In genomic region chr19:37217855-37218591, GRCh38 we compare ENCODE assay signal across 1 cellular context.
TF ChIP-seq lines count a peak whose summit lies in the region.

ZNF383 (plus strand) TSS chr19:37218214; CDS start chr19:37230454, 12,240 bp downstream.

TF ChIP-seq in K562, 482 proteins besides CTCF, POLR2A, EP300 and RAD21 (continued from another document and continues in another):
- peak in 1 of 3 experiments; percentile 76; a peak in 2 of 6 replicates for TF ChIP-seq ZBTB11 (CRISPR knock-in tag; IDR thresholded peaks at IDR 0.05)
- peak; percentile 56 for TF ChIP-seq NEUROD1 (IDR thresholded peaks at IDR 0.05; ENCODE audit: borderline replicate concordance, low read depth, low read length, partially characterized antibody)
- TF ChIP-seq ZBTB49 (CRISPR knock-in tag; IDR thresholded peaks at IDR 0.05; ENCODE audit: borderline replicate concordance), result no peak
- TF ChIP-seq LCOR (CRISPR knock-in tag; IDR thresholded peaks at IDR 0.05), result peak; percentile 85; the same call in 1 of the 2 replicates
- no peak for TF ChIP-seq POLR3A (IDR thresholded peaks at IDR 0.05; ENCODE audit: borderline replicate concordance, extremely low read depth, insufficient read depth, insufficient read length)
- no peak for TF ChIP-seq SIRT6 (IDR thresholded peaks at IDR 0.05; ENCODE audit: low read depth, low read length)
- peak; percentile 48; the same call in 1 of the 2 replicates for TF ChIP-seq FOXM1 (IDR thresholded peaks at IDR 0.05; ENCODE audit: low read depth)
- no peak for TF ChIP-seq FOXM1 (CRISPR knock-in tag; IDR thresholded peaks at IDR 0.05; ENCODE audit: low read depth)
- TF ChIP-seq ZNF589 (CRISPR knock-in tag; IDR thresholded peaks at IDR 0.05; ENCODE audit: low read depth), result no peak
- no peak for TF ChIP-seq E2F1 (CRISPR knock-in tag; IDR thresholded peaks at IDR 0.05)
- TF ChIP-seq BRF1 (IDR thresholded peaks at IDR 0.05; ENCODE audit: borderline replicate concordance, extremely low read depth, insufficient read length), result no peak
- TF ChIP-seq ZNF764 (CRISPR knock-in tag; IDR thresholded peaks at IDR 0.05; ENCODE audit: low read depth), result no peak
- TF ChIP-seq SREBF2 (CRISPR knock-in tag; IDR thresholded peaks at IDR 0.05), result no peak
- TF ChIP-seq HDAC6 (IDR thresholded peaks at IDR 0.05; ENCODE audit: low read depth, low read length), result no peak
- TF ChIP-seq ZNF197 (CRISPR knock-in tag; IDR thresholded peaks at IDR 0.05; ENCODE audit: low read depth), result no peak
- TF ChIP-seq ZFP91 (CRISPR knock-in tag; IDR thresholded peaks at IDR 0.05), result no peak
- TF ChIP-seq TBL1XR1 (IDR thresholded peaks at IDR 0.05; ENCODE audit: low read length in 2 of 2), result peak in 1 of 2 experiments; percentile 42; a peak in 1 of 4 replicates
- 0 out of 2 replicates have a peak, but pooled peaks have one; percentile 45 for TF ChIP-seq KAT7 (CRISPR knock-in tag; IDR thresholded peaks at IDR 0.05; ENCODE audit: borderline replicate concordance)
- TF ChIP-seq STAT6 (CRISPR knock-in tag; IDR thresholded peaks at IDR 0.05), result no peak
- TF ChIP-seq SIX5 (IDR thresholded peaks at IDR 0.05; ENCODE audit: borderline replicate concordance in 1 of 2, insufficient read depth in 1 of 2, low read depth in 1 of 2, low read length in 2 of 2), result peak; percentile 41 to 47
- TF ChIP-seq E4F1 (CRISPR knock-in tag; IDR thresholded peaks at IDR 0.05; ENCODE audit: borderline replicate concordance), result no peak
- peak; percentile 93 for TF ChIP-seq PRDM10 (IDR thresholded peaks at IDR 0.05; ENCODE audit: partially characterized antibody)
- TF ChIP-seq ZNF354B (CRISPR knock-in tag; IDR thresholded peaks at IDR 0.05), result no peak
- 0 out of 2 replicates have a peak, but pooled peaks have one; percentile 23 for TF ChIP-seq TCF7 (IDR thresholded peaks at IDR 0.05; ENCODE audit: borderline replicate concordance)
- no peak for TF ChIP-seq ZNF696 (CRISPR knock-in tag; conservative IDR thresholded peaks at IDR 0.05)
- no peak for TF ChIP-seq ZNF232 (CRISPR knock-in tag; IDR thresholded peaks at IDR 0.05)
- TF ChIP-seq MAZ (CRISPR knock-in tag; conservative IDR thresholded peaks at IDR 0.05 in 1 of 2, IDR thresholded peaks at IDR 0.05 in 1 of 2), result peak in 1 of 2 experiments; percentile 55; a peak in 1 of 4 replicates
- no peak for TF ChIP-seq ZNF253 (CRISPR knock-in tag; conservative IDR thresholded peaks at IDR 0.05)
- no peak for TF ChIP-seq MTF1 (CRISPR knock-in tag; IDR thresholded peaks at IDR 0.05; ENCODE audit: borderline replicate concordance)
- peak; percentile 52 for TF ChIP-seq DPF2 (IDR thresholded peaks at IDR 0.05)
- TF ChIP-seq ZNF274 (IDR thresholded peaks at IDR 0.05; ENCODE audit: borderline replicate concordance, low read depth, low read length), result no peak
- TF ChIP-seq EP400 (IDR thresholded peaks at IDR 0.05), result peak; percentile 89
- no peak for TF ChIP-seq ZFP30 (CRISPR knock-in tag; IDR thresholded peaks at IDR 0.05; ENCODE audit: borderline replicate concordance)
- no peak for TF ChIP-seq HDAC3 (IDR thresholded peaks at IDR 0.05; ENCODE audit: borderline replicate concordance, partially characterized antibody)
- TF ChIP-seq NR4A1 (CRISPR knock-in tag; IDR thresholded peaks at IDR 0.05), result no peak
- 0 out of 2 replicates have a peak, but pooled peaks have one; percentile 25 for TF ChIP-seq NR4A1 (tag; IDR thresholded peaks at IDR 0.05)
- TF ChIP-seq PCBP2 (IDR thresholded peaks at IDR 0.05; ENCODE audit: low read depth, low read length, poor library complexity, severe bottlenecking), result no peak
- TF ChIP-seq FOS (IDR thresholded peaks at IDR 0.05; ENCODE audit: extremely low read depth, insufficient read length), result no peak
- no peak for TF ChIP-seq XRCC3 (IDR thresholded peaks at IDR 0.05)
- TF ChIP-seq HES1 (IDR thresholded peaks at IDR 0.05; ENCODE audit: low read depth), result no peak
- 0 out of 2 replicates have a peak, but pooled peaks have one; percentile 23 for TF ChIP-seq TRIM28 (IDR thresholded peaks at IDR 0.05)
- TF ChIP-seq FOSL1 (tag; conservative IDR thresholded peaks at IDR 0.05), result no peak; the same call in 1 of the 2 replicates
